30 cellular contexts compared by ENCODE assay signal in genomic region chr7:148704966-148705365, GRCh38. TPM values are rescaled to one million over a fixed set of nuclear protein-coding genes. Genes with fewer than 3 reads are reported as not detected.
DNase-seq lines count a peak whose midpoint lies in the region; ATAC-seq and TF ChIP-seq lines count a peak whose summit lies in the region.
"Had no signal": no experiment of that assay in that cellular context is flagged by ENCODE, and none has a peak within 500 bp of the region (broad histone marks: within the 10 kb centered on the region; RNA-seq: fewer than 3 reads in every experiment).

No MANE protein-coding gene starts in this region.

- no peaks in the 10 kb centered on the region for H3K9me3 ChIP-seq in SU-DHL-6 (ENCODE audit: insufficient read depth, low read length)
- H3K9me3 ChIP-seq in lower lobe of right lung = no peaks in the 10 kb centered on the region
- H3K9me3 ChIP-seq: A549, adrenal gland, heart right ventricle, SJCRH30, upper lobe of right lung had no signal

- H4K20me1 ChIP-seq in SU-DHL-6 (ENCODE audit: low read depth, low read length) = peaks cover 78% of the 10 kb centered on the region

- H3K36me3 ChIP-seq in SU-DHL-6 (ENCODE audit: low read length) = no peaks in the 10 kb centered on the region
- no peaks in the 10 kb centered on the region for H3K36me3 ChIP-seq in mesendoderm (ENCODE audit: control insufficient read depth, insufficient read depth, low read length)
- no peaks in the 10 kb centered on the region for H3K36me3 ChIP-seq in lower lobe of right lung
- H3K36me3 ChIP-seq: adrenal gland, heart right ventricle, SJCRH30, upper lobe of right lung, WERI-Rb-1 had no signal

- H3K36me3 Mint-ChIP-seq in stimulated activated naive CD8-positive, alpha-beta T cell treated with anti-CD3 and anti-CD28 coated beads, Interleukin-15, Interleukin-2, amounts not matched to agents 100 ng/mL and 50 ng/mL, for 24 hours (ENCODE audit: low read depth) = peaks cover 18% of the 10 kb centered on the region
- H3K36me3 Mint-ChIP-seq: natural killer cell had no signal

- H4K5ac ChIP-seq in mesendoderm (ENCODE audit: low read length) = no peak overlapping the region

- TF ChIP-seq CTCF in SU-DHL-6 (IDR thresholded peaks at IDR 0.05; ENCODE audit: insufficient read depth, low read length, poor library complexity, severe bottlenecking) (no peak), lower lobe of right lung (IDR thresholded peaks at IDR 0.05) (no peak)

- H2AFZ ChIP-seq in SU-DHL-6 (ENCODE audit: low read depth, low read length, severe bottlenecking) = no peak overlapping the region

- H3K4me1 ChIP-seq in mesendoderm (ENCODE audit: control insufficient read depth, low read depth, low read length) = peaks cover 5% of the 10 kb centered on the region
- peaks cover 93% of the 10 kb centered on the region for H3K4me1 ChIP-seq in lower lobe of right lung

- no peak overlapping the region for H2BK120ac ChIP-seq in mesendoderm (ENCODE audit: low read depth, low read length)

- H3K79me2 ChIP-seq in SU-DHL-6 (ENCODE audit: insufficient read depth, low read length) = peaks cover 99% of the 10 kb centered on the region
- H3K79me2 ChIP-seq in mesendoderm (ENCODE audit: control insufficient read depth, insufficient read depth, low read length) = peaks cover 80% of the 10 kb centered on the region

- H3K27ac Mint-ChIP-seq in stimulated activated naive CD8-positive, alpha-beta T cell treated with anti-CD3 and anti-CD28 coated beads, Interleukin-15, Interleukin-2, amounts not matched to agents 100 ng/mL and 50 ng/mL, for 24 hours = no peak overlapping the region
- H3K27ac Mint-ChIP-seq: activated CD4-positive, alpha-beta T cell treated with anti-CD3 and anti-CD28 coated beads, Interleukin-2, amount 10 ng/mL, durations not matched to agents 7 days and 5 days; CD8-positive, alpha-beta T cell; natural killer cell; stimulated activated effector memory CD8-positive, alpha-beta T cell treated with anti-CD3 and anti-CD28 coated beads, Interleukin-12 subunit alpha, Interleukin-12 subunit beta, amount 100 ng/mL, for 72 hours had no signal

- H3K9ac ChIP-seq in SU-DHL-6 (ENCODE audit: low read length) (no peak overlapping the region), mesendoderm (ENCODE audit: low read length) (no peak overlapping the region)

- H3K23ac ChIP-seq in mesendoderm (ENCODE audit: low read length) = no peak overlapping the region

- no peak overlapping the region for H2AK5ac ChIP-seq in mesendoderm (ENCODE audit: low read length)

- H2BK15ac ChIP-seq in mesendoderm (replicated peaks; ENCODE audit: low read depth) = no peak overlapping the region

- H3K27ac ChIP-seq in SU-DHL-6 (ENCODE audit: low read depth, low read length) (no peak overlapping the region), mesendoderm (ENCODE audit: low read depth, low read length) (no peak overlapping the region), lower lobe of right lung (no peak overlapping the region)
- H3K27ac ChIP-seq: A549, adrenal gland, heart right ventricle, SJCRH30, upper lobe of right lung, WERI-Rb-1 had no signal

- H3K56ac ChIP-seq in mesendoderm (ENCODE audit: low read length) = no peak overlapping the region

- no peak overlapping the region for H2BK5ac ChIP-seq in mesendoderm (ENCODE audit: low read length)

- no peak overlapping the region for H3K4me3 ChIP-seq in SU-DHL-6 (ENCODE audit: insufficient read depth, low read length, poor library complexity, severe bottlenecking)
- no peak overlapping the region for H3K4me3 ChIP-seq in mesendoderm (ENCODE audit: low read length)
- H3K4me3 ChIP-seq in lower lobe of right lung = no peak overlapping the region
- H3K4me3 ChIP-seq: A549, adrenal gland, heart right ventricle, SJCRH30, upper lobe of right lung had no signal

- no peak for ATAC-seq in stimulated activated naive CD8-positive, alpha-beta T cell treated with anti-CD3 and anti-CD28 coated beads, Interleukin-15, Interleukin-2, amounts not matched to agents 100 U/mL and 50 U/mL, for 24 hours
- ATAC-seq in HG03139 (IDR thresholded peaks at IDR 0.05; ENCODE audit: unreplicated experiment) (no peak), HG03565 (IDR thresholded peaks at IDR 0.05; ENCODE audit: unreplicated experiment) (no peak), lower lobe of right lung (no peak)
- ATAC-seq: A549; activated T-cell treated with anti-CD3 and anti-CD28 coated beads, Interleukin-2, amount 50 U/mL, for 4 hours; CD8-positive, alpha-beta T cell; esophagus mucosa; heart right ventricle; natural killer cell; stimulated activated effector memory CD8-positive, alpha-beta T cell treated with anti-CD3 and anti-CD28 coated beads, Interleukin-12 subunit alpha, Interleukin-12 subunit beta, amount 100 ng/mL, for 72 hours; upper lobe of right lung had no signal

- no peak overlapping the region for H4K8ac ChIP-seq in mesendoderm (ENCODE audit: low read depth, low read length)

- no peak for DNase-seq in stimulated activated naive CD8-positive, alpha-beta T cell treated with anti-CD3 and anti-CD28 coated beads, Interleukin-15, Interleukin-2, amounts not matched to agents 100 U/mL and 50 U/mL, for 24 hours
- DNase-seq in mesendoderm = peak; percentile 50
- no peak for DNase-seq in lower lobe of right lung
- no peak for DNase-seq in cerebellar cortex (ENCODE audit: low spot score)
- DNase-seq: activated CD4-positive, alpha-beta T cell treated with anti-CD3 and anti-CD28 coated beads, Interleukin-2, amount 10 ng/mL, durations not matched to agents 7 days and 5 days; activated T-cell treated with anti-CD3 and anti-CD28 coated beads, Interleukin-2, amount 50 U/mL, for 4 hours; adrenal gland; AML-193; CD8-positive, alpha-beta T cell; DMS 273 treated with DMSO at 0.1 percent for 48 hours; foreskin fibroblast; H9; heart right ventricle; natural killer cell; NCI-H2107; NCI-H446 treated with DMSO at 0.1 percent for 48 hours; NCI-H774; SJCRH30; stimulated activated CD4-positive, alpha-beta T cell treated with anti-CD3 and anti-CD28 coated beads, Interleukin-15, amount 100 ng/mL, for 24 hours; T1000; upper lobe of right lung; WERI-Rb-1 had no signal

- H3K4ac ChIP-seq in mesendoderm (ENCODE audit: low read depth, low read length) = no peak overlapping the region

- peaks cover 4% of the 10 kb centered on the region for H3F3A ChIP-seq in SU-DHL-6 (ENCODE audit: insufficient read depth)

- intact Hi-C loops in lower lobe of right lung (cut with DNase I) = no loop called here

- no peaks in the 10 kb centered on the region for H3K9me2 ChIP-seq in SU-DHL-6 (replicated peaks; ENCODE audit: insufficient read depth, low read length)

- no peaks in the 10 kb centered on the region for H3K27me3 Mint-ChIP-seq in stimulated activated naive CD8-positive, alpha-beta T cell treated with anti-CD3 and anti-CD28 coated beads, Interleukin-15, Interleukin-2, amounts not matched to agents 100 ng/mL and 50 ng/mL, for 24 hours
- H3K27me3 Mint-ChIP-seq: activated CD4-positive, alpha-beta T cell treated with anti-CD3 and anti-CD28 coated beads, Interleukin-2, amount 10 ng/mL, durations not matched to agents 7 days and 5 days; central memory CD8-positive, alpha-beta T cell had no signal

- peaks cover 6% of the 10 kb centered on the region for H3K79me1 ChIP-seq in mesendoderm (ENCODE audit: low read length)

- no peaks in the 10 kb centered on the region for H3K9me3 Mint-ChIP-seq in stimulated activated naive CD8-positive, alpha-beta T cell treated with anti-CD3 and anti-CD28 coated beads, Interleukin-15, Interleukin-2, amounts not matched to agents 100 ng/mL and 50 ng/mL, for 24 hours
- H3K9me3 Mint-ChIP-seq: activated CD4-positive, alpha-beta T cell treated with anti-CD3 and anti-CD28 coated beads, Interleukin-2, amount 10 ng/mL, durations not matched to agents 7 days and 5 days; activated T-cell treated with anti-CD3 and anti-CD28 coated beads, Interleukin-2, amount 50 U/mL, for 4 hours; CD8-positive, alpha-beta T cell; central memory CD8-positive, alpha-beta T cell; H9; natural killer cell; stimulated activated effector memory CD8-positive, alpha-beta T cell treated with anti-CD3 and anti-CD28 coated beads, Interleukin-12 subunit alpha, Interleukin-12 subunit beta, amount 100 ng/mL, for 72 hours had no signal

- WGBS in mesendoderm (ENCODE audit: extremely low coverage, insufficient coverage, low lambda C conversion rate) = no CpG with 5 or more reads among the region's 3 CpGs

- H3K27me3 ChIP-seq in SU-DHL-6 (ENCODE audit: low read length) = no peaks in the 10 kb centered on the region
- no peaks in the 10 kb centered on the region for H3K27me3 ChIP-seq in mesendoderm (ENCODE audit: insufficient read depth, low read length, poor library complexity)
- H3K27me3 ChIP-seq in lower lobe of right lung (ENCODE audit: low read depth) = no peaks in the 10 kb centered on the region
- H3K27me3 ChIP-seq: adrenal gland, heart right ventricle, SJCRH30, upper lobe of right lung had no signal

- peak overlapping the region; percentile 36 for H3K4me3 Mint-ChIP-seq in stimulated activated naive CD8-positive, alpha-beta T cell treated with anti-CD3 and anti-CD28 coated beads, Interleukin-15, Interleukin-2, amounts not matched to agents 100 ng/mL and 50 ng/mL, for 24 hours
- H3K4me3 Mint-ChIP-seq: activated CD4-positive, alpha-beta T cell treated with anti-CD3 and anti-CD28 coated beads, Interleukin-2, amount 10 ng/mL, durations not matched to agents 7 days and 5 days; activated T-cell treated with anti-CD3 and anti-CD28 coated beads, Interleukin-2, amount 50 U/mL, for 4 hours; CD8-positive, alpha-beta T cell; central memory CD8-positive, alpha-beta T cell; H9; natural killer cell; stimulated activated effector memory CD8-positive, alpha-beta T cell treated with anti-CD3 and anti-CD28 coated beads, Interleukin-12 subunit alpha, Interleukin-12 subunit beta, amount 100 ng/mL, for 72 hours had no signal

- peaks cover 96% of the 10 kb centered on the region for H3K4me1 Mint-ChIP-seq in stimulated activated naive CD8-positive, alpha-beta T cell treated with anti-CD3 and anti-CD28 coated beads, Interleukin-15, Interleukin-2, amounts not matched to agents 100 ng/mL and 50 ng/mL, for 24 hours (ENCODE audit: low read depth)

- H3K4me2 ChIP-seq in SU-DHL-6 (ENCODE audit: low read depth, low read length, poor library complexity, severe bottlenecking) (peak overlapping the region; percentile 30), mesendoderm (ENCODE audit: low read length) (no peak overlapping the region)

- no peak overlapping the region for H3K18ac ChIP-seq in mesendoderm (ENCODE audit: low read length)

RNA-seq across cellular contexts. Expression of gene CUL1, which starts 6.3 kb away (rescaled TPM):
- 69.2 TPM for polyA plus RNA-seq in mesendoderm (2013, experiment 1 of 2)
- polyA plus RNA-seq in mesendoderm (2013, experiment 2 of 2) = 70.6 TPM
- total RNA-seq in lower lobe of right lung = 47.5 TPM
